ENCODE assay signal across 8 cellular contexts in genomic region chr11:12287374-12288211, GRCh38.
A peak's percentile ranks its signal among the peaks of the same experiment; 100 is the strongest.
DNase-seq lines count a peak whose midpoint lies in the region; ATAC-seq and TF ChIP-seq lines count a peak whose summit lies in the region.

No MANE protein-coding gene starts in this region.

- H3K27ac Mint-ChIP-seq in stimulated activated effector memory CD8-positive, alpha-beta T cell treated with anti-CD3 and anti-CD28 coated beads, Interleukin-12 subunit alpha, Interleukin-12 subunit beta, amount 100 ng/mL, for 72 hours, result peak overlapping the region; percentile 54

- H3K4me2 ChIP-seq in DND-41 (ENCODE audit: insufficient read depth, low read length), result no peak overlapping the region
- no peak overlapping the region for H3K4me2 ChIP-seq in KMS-11
- no peak overlapping the region for H3K4me2 ChIP-seq in hepatocyte

- H3K79me2 ChIP-seq in DND-41 (ENCODE audit: insufficient read depth, low read length) (no peaks in the 10 kb centered on the region), KMS-11 (ENCODE audit: insufficient read depth, low read depth) (no peaks in the 10 kb centered on the region), hepatocyte (no peaks in the 10 kb centered on the region)

- ATAC-seq in DND-41 (ENCODE audit: insufficient read depth, low read depth), result 0 out of 3 replicates have a peak, but pooled peaks have one; percentile 21
- peak; percentile 25 for ATAC-seq in stimulated activated effector memory CD8-positive, alpha-beta T cell treated with anti-CD3 and anti-CD28 coated beads, Interleukin-12 subunit alpha, Interleukin-12 subunit beta, amount 100 ng/mL, for 72 hours

- in situ Hi-C loops in G401 (cut with HindIII; ENCODE audit: low sequenced_read_pairs), result no loop called here

- H3K36me3 Mint-ChIP-seq in stimulated activated effector memory CD8-positive, alpha-beta T cell treated with anti-CD3 and anti-CD28 coated beads, Interleukin-12 subunit alpha, Interleukin-12 subunit beta, amount 100 ng/mL, for 72 hours, result no peaks in the 10 kb centered on the region

- no peak overlapping the region for H3K4me3 ChIP-seq in DND-41 (ENCODE audit: low read depth in 1 of 2, low read length in 2 of 2)
- no peak overlapping the region for H3K4me3 ChIP-seq in KMS-11 (IDR thresholded peaks at IDR 0.05; ENCODE audit: insufficient read depth, low read depth, low read length)
- peak overlapping the region; percentile 75 for H3K4me3 ChIP-seq in adipocyte (ENCODE audit: low read length)
- H3K4me3 ChIP-seq in hepatocyte, result no peak overlapping the region

- H3K4me3 Mint-ChIP-seq in stimulated activated effector memory CD8-positive, alpha-beta T cell treated with anti-CD3 and anti-CD28 coated beads, Interleukin-12 subunit alpha, Interleukin-12 subunit beta, amount 100 ng/mL, for 72 hours, result no peak overlapping the region

- no peak overlapping the region for H2AFZ ChIP-seq in DND-41 (ENCODE audit: low read depth, low read length)
- H2AFZ ChIP-seq in KMS-11 (ENCODE audit: low read depth), result peak overlapping the region; percentile 69
- no peak overlapping the region for H2AFZ ChIP-seq in hepatocyte

- H3K9me3 ChIP-seq in DND-41 (ENCODE audit: insufficient read depth, low read length, severe bottlenecking), result no peaks in the 10 kb centered on the region
- H3K9me3 ChIP-seq in adipocyte (ENCODE audit: control insufficient read depth, low read length), result no peaks in the 10 kb centered on the region
- no peaks in the 10 kb centered on the region for H3K9me3 ChIP-seq in hepatocyte (ENCODE audit: low read depth)

- TF ChIP-seq CTCF in DND-41 (IDR thresholded peaks at IDR 0.05; ENCODE audit: borderline replicate concordance, extremely low read depth, low read length, poor library complexity, severe bottlenecking), result peak; percentile 36
- peak; percentile 82 for TF ChIP-seq CTCF in KMS-11 (conservative IDR thresholded peaks at IDR 0.05; ENCODE audit: low read depth, low read length)
- peak; percentile 45 for TF ChIP-seq CTCF in hepatocyte (IDR thresholded peaks at IDR 0.05; ENCODE audit: poor library complexity)

- H4K20me1 ChIP-seq in DND-41 (ENCODE audit: insufficient read depth, low read length) (no peaks in the 10 kb centered on the region), KMS-11 (ENCODE audit: insufficient read depth) (no peaks in the 10 kb centered on the region), hepatocyte (ENCODE audit: insufficient read depth, poor library complexity, severe bottlenecking) (no peaks in the 10 kb centered on the region)

- peaks cover 14% of the 10 kb centered on the region for H3K4me1 ChIP-seq in DND-41 (ENCODE audit: insufficient read depth, low read length)
- H3K4me1 ChIP-seq in KMS-11 (ENCODE audit: low read depth, poor library complexity, severe bottlenecking), result peaks cover 32% of the 10 kb centered on the region
- peaks cover 54% of the 10 kb centered on the region for H3K4me1 ChIP-seq in adipocyte (ENCODE audit: control insufficient read depth, insufficient read depth, low read length)
- peaks cover 20% of the 10 kb centered on the region for H3K4me1 ChIP-seq in hepatocyte (ENCODE audit: insufficient read depth)

- DNase-seq in DND-41 (no peak), adipocyte (ENCODE audit: low read depth) (peak; percentile 94), hepatocyte (ENCODE audit: low spot score) (peak; percentile 71), NCI-H345 (lab: John Stamatoyannopoulos, UW) (no peak), G401 (ENCODE audit: low spot score) (no peak), hypothalamus (lab: John Stamatoyannopoulos, UW) (no peak)
- DNase-seq in stimulated activated effector memory CD8-positive, alpha-beta T cell treated with anti-CD3 and anti-CD28 coated beads, Interleukin-12 subunit alpha, Interleukin-12 subunit beta, amount 100 ng/mL, for 72 hours (ENCODE audit: low spot score in 2 of 2), result peak in 1 of 2 donors; percentile 42

- WGBS in hepatocyte (ENCODE audit: low lambda C conversion rate, missing lambda C conversion rate), result 60% methylated on average over 13 of the region's 13 CpGs

- H3K4me1 Mint-ChIP-seq in stimulated activated effector memory CD8-positive, alpha-beta T cell treated with anti-CD3 and anti-CD28 coated beads, Interleukin-12 subunit alpha, Interleukin-12 subunit beta, amount 100 ng/mL, for 72 hours, result peaks cover 17% of the 10 kb centered on the region

- H3K36me3 ChIP-seq in DND-41 (ENCODE audit: insufficient read depth, low read length) (no peaks in the 10 kb centered on the region), KMS-11 (ENCODE audit: insufficient read depth) (no peaks in the 10 kb centered on the region), adipocyte (ENCODE audit: control insufficient read depth, insufficient read depth, low read length, severe bottlenecking) (no peaks in the 10 kb centered on the region), hepatocyte (replicated peaks; ENCODE audit: insufficient read depth, low read depth) (no peaks in the 10 kb centered on the region)

- H3K9ac ChIP-seq in DND-41 (ENCODE audit: low read depth, low read length), result no peak overlapping the region
- no peak overlapping the region for H3K9ac ChIP-seq in KMS-11
- H3K9ac ChIP-seq in adipocyte (ENCODE audit: low read length), result peak overlapping the region; percentile 91

- H3K9me3 Mint-ChIP-seq in stimulated activated effector memory CD8-positive, alpha-beta T cell treated with anti-CD3 and anti-CD28 coated beads, Interleukin-12 subunit alpha, Interleukin-12 subunit beta, amount 100 ng/mL, for 72 hours, result no peaks in the 10 kb centered on the region

- H3K27ac ChIP-seq in DND-41 (ENCODE audit: low read length) (no peak overlapping the region), KMS-11 (no peak overlapping the region), hepatocyte (peak overlapping the region; percentile 81)

- H3K9me2 ChIP-seq in hepatocyte (replicated peaks; ENCODE audit: insufficient read depth), result no peaks in the 10 kb centered on the region

- H3K27me3 ChIP-seq in DND-41 (ENCODE audit: insufficient read depth, low read length, poor library complexity), result no peaks in the 10 kb centered on the region
- H3K27me3 ChIP-seq in KMS-11 (ENCODE audit: insufficient read depth, low read depth), result no peaks in the 10 kb centered on the region
- H3K27me3 ChIP-seq in adipocyte (replicated peaks; ENCODE audit: control insufficient read depth, insufficient read depth, low read length), result no peaks in the 10 kb centered on the region
- H3K27me3 ChIP-seq in hepatocyte, result no peaks in the 10 kb centered on the region

Comparison
In these comparisons a context has a peak if more than half of its experiments do, and no peak if none do; other contexts are left out.
1. DNase-seq: peak in adipocyte (single experiment) and hepatocyte (single experiment); none in DND-41 (single experiment), NCI-H345 (single experiment), G401 (single experiment) and hypothalamus (0 of 51).
2. Peak in every context shown above with its lines, with median percentiles within 50 percentile points of each other: CTCF ChIP-seq.